21 cellular contexts compared by ENCODE assay signal in genomic region chr11:71542856-71543743, GRCh38. TPM values are rescaled to one million over a fixed set of nuclear protein-coding genes. Genes with fewer than 3 reads are reported as not detected.
A peak's percentile ranks its signal among the peaks of the same experiment; 100 is the strongest.
DNase-seq lines count a peak whose midpoint lies in the region; ATAC-seq, FAIRE-seq and TF ChIP-seq lines count a peak whose summit lies in the region.
"Had no signal": no experiment of that assay in that cellular context is flagged by ENCODE, and none has a peak within 500 bp of the region (broad histone marks: within the 10 kb centered on the region; RNA-seq: fewer than 3 reads in every experiment).

No MANE protein-coding gene starts in this region.

- no TSS peak for BruUV-seq in GM12878 (replicated peaks; lab: Mats Ljungman, UMichigan)

- SMC1A ChIA-PET in GM12878 (lab: Charles Lee; ENCODE audit: uncharacterized antibody, unreplicated experiment), result interaction anchor here (0.9 to 1.0 kb wide), 2 partner anchors 9 to 38 kb away, joined by 3 read pairs; no protein-coding TSS in a partner anchor

- 49 to 52% methylated on average over 15 of the region's 15 CpGs for WGBS in GM23248 (ENCODE audit: low coverage in 1 of 2, low lambda C conversion rate in 2 of 2, missing lambda C conversion rate in 2 of 2), 2 experiments
- WGBS in GM12878 (ENCODE audit: insufficient coverage, insufficient replicate concordance, low lambda C conversion rate, missing lambda C conversion rate), result 24% methylated on average over 15 of the region's 15 CpGs

- no peaks in the 10 kb centered on the region for H3K36me3 ChIP-seq in cardiac muscle cell
- no peaks in the 10 kb centered on the region for H3K36me3 ChIP-seq in GM23248 (ENCODE audit: low read depth)
- H3K36me3 ChIP-seq in GM12878 (ENCODE audit: control insufficient read depth in 2 of 2, insufficient read depth in 2 of 2, low read length in 1 of 2), result no peaks in the 10 kb centered on the region
- H3K36me3 ChIP-seq: esophagus squamous epithelium, Peyer's patch had no signal

- peak; percentile 69 for FAIRE-seq in GM12878 (lab: Jason Lieb, UNC)

- DNase-seq in cardiac muscle cell (ENCODE audit: low read depth in 1 of 2, low spot score in 1 of 2) (peak; percentile 4 to 17), Right ventricle myocardium inferior (ENCODE audit: missing footprints) (no peak), GM23248 (peak; percentile 7), GM12878 (ENCODE audit: low read depth, low spot score) (peak; percentile 17), DMS79 treated with DMSO at 0.1 percent for 48 hours (lab: John Stamatoyannopoulos, UW) (no peak), hepatic stellate cell (ENCODE audit: low spot score) (no peak)
- DNase-seq in stimulated activated naive CD8-positive, alpha-beta T cell treated with anti-CD3 and anti-CD28 coated beads, Interleukin-15, Interleukin-2, amounts not matched to agents 100 U/mL and 50 U/mL, for 24 hours, result peak; percentile 34
- DNase-seq: amygdala; central memory CD4-positive, alpha-beta T cell; effector CD8-positive, alpha-beta T cell; esophagus squamous epithelium; head of caudate nucleus; NCI-H1436; NCI-H2171 treated with DMSO at 0.1 percent for 48 hours; occipital lobe; Peyer's patch; right cardiac atrium; testis had no signal

- H3K9ac ChIP-seq in GM23248, result no peak overlapping the region
- no peak overlapping the region for H3K9ac ChIP-seq in GM12878 (ENCODE audit: control insufficient read depth, insufficient read depth, low read length)

- H2AFZ ChIP-seq in GM23248 (no peak overlapping the region), GM12878 (ENCODE audit: control insufficient read depth, low read depth, low read length) (no peak overlapping the region)

- no peak for TF ChIP-seq RAD21 in GM12878 (IDR thresholded peaks at IDR 0.05; ENCODE audit: insufficient read depth, low read depth, low read length)

- H3K4me2 ChIP-seq in GM23248 (ENCODE audit: unreplicated experiment) (no peak overlapping the region), GM12878 (ENCODE audit: control insufficient read depth, insufficient read depth) (no peak overlapping the region; the same call in 1 of the 2 replicates)

- H3K27me3 ChIP-seq in cardiac muscle cell (no peaks in the 10 kb centered on the region), GM23248 (replicated peaks; ENCODE audit: insufficient read depth) (peaks cover 5% of the 10 kb centered on the region; the same call in 1 of the 2 replicates), GM12878 (replicated peaks in 1 of 2; ENCODE audit: control insufficient read depth in 2 of 2, insufficient read depth in 2 of 2, low read length in 1 of 2) (no peaks in the 10 kb centered on the region)
- H3K27me3 ChIP-seq: Peyer's patch, testis had no signal

- no peaks in the 10 kb centered on the region for H3K9me2 ChIP-seq in GM23248 (ENCODE audit: insufficient read depth)

- TF ChIP-seq EP300 in GM12878 (IDR thresholded peaks at IDR 0.05; ENCODE audit: borderline replicate concordance in 1 of 2, control insufficient read depth in 1 of 2, low read depth in 2 of 2, low read length in 2 of 2), result no peak

- RAD21 ChIA-PET in GM12878 (lab: Charles Lee; ENCODE audit: unreplicated experiment), result interaction anchor here (1.2 kb wide), 1 partner anchor 10 kb away, joined by 4 read pairs; no protein-coding TSS in a partner anchor

- no peaks in the 10 kb centered on the region for H3F3A ChIP-seq in GM23248 (ENCODE audit: insufficient read depth)

- intact Hi-C loops in Right ventricle myocardium inferior (cut with DNase I), result no loop called here
- intact Hi-C loops in GM12878 (cut with micrococcal nuclease; ENCODE audit: unreplicated experiment), result no loop called here

- TF ChIP-seq CTCF in cardiac muscle cell (IDR thresholded peaks at IDR 0.05; ENCODE audit: low read depth, low read length), result no peak
- no peak for TF ChIP-seq CTCF in GM12878 (IDR thresholded peaks at IDR 0.05 in 2 of 3, conservative IDR thresholded peaks at IDR 0.05 in 1 of 3; ENCODE audit: control insufficient read depth in 2 of 3, extremely low read depth in 1 of 3, insufficient read depth in 1 of 3, low read depth in 3 of 3, low read length in 3 of 3)

- H3K9me3 ChIP-seq in cardiac muscle cell (ENCODE audit: low read depth) (no peaks in the 10 kb centered on the region), GM23248 (ENCODE audit: low read depth) (no peaks in the 10 kb centered on the region), GM12878 (replicated peaks; ENCODE audit: control insufficient read depth, insufficient read depth, low read length) (peaks cover 38% of the 10 kb centered on the region)
- H3K9me3 ChIP-seq: esophagus squamous epithelium, Peyer's patch, testis had no signal

- TF ChIP-seq POLR2A in GM12878 (IDR thresholded peaks at IDR 0.05; ENCODE audit: low read depth, low read length), result no peak

- CTCF ChIA-PET in GM12878 (lab: Yijun Ruan, JAX), result interaction anchor here (1.3 kb wide), 1 partner anchor 20 kb away, joined by 3 read pairs; no protein-coding TSS in a partner anchor

- H3K4me3 ChIP-seq in cardiac muscle cell, result no peak overlapping the region
- no peak overlapping the region for H3K4me3 ChIP-seq in GM23248
- no peak overlapping the region for H3K4me3 ChIP-seq in GM12878
- H3K4me3 ChIP-seq: esophagus squamous epithelium, Peyer's patch, testis had no signal

- POLR2A ChIA-PET in GM12878 (lab: Charles Lee), result interaction anchor here (1.3 kb wide), 1 partner anchor 54 kb away, joined by 3 read pairs; no protein-coding TSS in a partner anchor

- no peaks in the 10 kb centered on the region for H4K20me1 ChIP-seq in GM23248 (ENCODE audit: insufficient read depth)
- H4K20me1 ChIP-seq in GM12878 (ENCODE audit: control insufficient read depth, insufficient read depth), result no peaks in the 10 kb centered on the region

- H3K4me1 ChIP-seq in cardiac muscle cell (ENCODE audit: low read depth) (no peaks in the 10 kb centered on the region), GM23248 (ENCODE audit: insufficient read depth) (no peaks in the 10 kb centered on the region), GM12878 (ENCODE audit: control insufficient read depth, insufficient read depth, low read length) (peaks cover 41% of the 10 kb centered on the region)
- H3K4me1 ChIP-seq: esophagus squamous epithelium, Peyer's patch had no signal

- H3K79me2 ChIP-seq in GM23248 (ENCODE audit: insufficient read depth), result no peaks in the 10 kb centered on the region
- H3K79me2 ChIP-seq in GM12878 (ENCODE audit: control insufficient read depth, insufficient read depth, low read length), result no peaks in the 10 kb centered on the region

- in situ Hi-C loops in GM23248 (cut with MboI) (no loop called here), GM12878 (cut with MboI) (no loop called here)

- no peak overlapping the region for H3K27ac ChIP-seq in cardiac muscle cell
- no peak overlapping the region for H3K27ac ChIP-seq in GM23248
- H3K27ac ChIP-seq in GM12878 (ENCODE audit: control insufficient read depth, insufficient read depth), result peak overlapping the region; percentile 27; the same call in 1 of the 2 replicates
- H3K27ac ChIP-seq: esophagus squamous epithelium, Peyer's patch, testis had no signal

- ATAC-seq in Right ventricle myocardium inferior (no peak), GM12878 (peak; percentile 34; the same call in 1 of the 3 replicates), HG02588 (IDR thresholded peaks at IDR 0.05; ENCODE audit: unreplicated experiment) (no peak)
- ATAC-seq in stimulated activated naive CD8-positive, alpha-beta T cell treated with anti-CD3 and anti-CD28 coated beads, Interleukin-15, Interleukin-2, amounts not matched to agents 100 U/mL and 50 U/mL, for 24 hours, result peak; percentile 79
- ATAC-seq: right cardiac atrium had no signal

RNA-seq across cellular contexts. Expression of gene KRTAP5-9, which starts 5.1 kb away (rescaled TPM):
- total RNA-seq in cardiac muscle cell (0.39 TPM in 1 of 2 replicates, not detected in the other), Right ventricle myocardium inferior (not detected), GM12878 (2014; rRNA removed) (not detected in 2 replicates), GM12878 (2014; rRNA removed; fragmentation: Illumina TruSeq; extraction: Trizol) (0.18 TPM in 1 of 2 replicates, not detected in the other), GM12878 (2021) (not detected in 2 replicates)
- polyA plus RNA-seq in cardiac muscle cell (not detected in 2 replicates), GM23248 (2016; fragmentation: Nextera tagmentation; extraction: Ambion mirVana) (not detected in 2 replicates), GM12878 (2011; rRNA removed) (0.13 and 0.20 TPM in 2 replicates), GM12878 (2014; fragmentation: Illumina TruSeq; extraction: Trizol) (0.06 TPM in 1 of 2 replicates, not detected in the other), GM12878 (2014; fragmentation: Nextera tagmentation; extraction: Ambion mirVana) (under 1 TPM in 1 of 2 experiments, not detected in 1; 0.07 TPM), GM12878 (2014; rRNA removed) (0.06 and 0.38 TPM in 2 replicates), GM12878 (2016; fragmentation: Nextera tagmentation; extraction: Ambion mirVana) (under 1 TPM in 1 of 2 experiments, not detected in 1; 0.24 TPM)
- total RNA-seq in GM23248 (2014; rRNA removed; shearing (Covaris generic)), result not detected in 2 replicates
- 0.50 TPM in 1 of 2 replicates, not detected in the other for total RNA-seq in GM12878 (2013; cell fraction: nucleolus; rRNA removed)
- 0.62 TPM for polyA plus RNA-seq in GM12878 (2011; ENCODE audit: low read depth)
- polyA plus RNA-seq in GM12878 (2011; cell fraction: cytosol; rRNA removed), result 0.25 and 0.40 TPM in 2 replicates
- 2.3 and 2.7 TPM in 2 replicates for polyA plus RNA-seq in GM12878 (2011; cell fraction: nucleus; rRNA removed)
- polyA plus RNA-seq in GM12878 (2012), result 0.42 and 0.49 TPM in 2 replicates
- polyA minus RNA-seq in GM12878 (2011; rRNA and poly(A)+ RNA removed), result 0.41 TPM in 1 of 2 replicates, not detected in the other
- polyA minus RNA-seq in GM12878 (2011; cell fraction: cytosol; rRNA and poly(A)+ RNA removed), result not detected in 2 replicates
- polyA minus RNA-seq in GM12878 (2011; cell fraction: nucleus; rRNA and poly(A)+ RNA removed), result 0.38 TPM in 1 of 2 replicates, not detected in the other
- total RNA-seq: esophagus squamous epithelium, HT-29, liver, occipital lobe, right cardiac atrium had no signal
- polyA plus RNA-seq: right cardiac atrium had no signal

RNA-seq across cellular contexts. Expression of gene KRTAP5-8, which starts 5.3 kb away (rescaled TPM):
- total RNA-seq in cardiac muscle cell, result not detected in 2 replicates
- polyA plus RNA-seq in cardiac muscle cell, result not detected in 2 replicates
- total RNA-seq in Right ventricle myocardium inferior, result not detected
- not detected in 2 replicates for total RNA-seq in GM23248 (2014; rRNA removed; shearing (Covaris generic))
- not detected in 2 replicates for polyA plus RNA-seq in GM23248 (2016; fragmentation: Nextera tagmentation; extraction: Ambion mirVana)
- total RNA-seq in GM12878 (2013; cell fraction: nucleolus; rRNA removed), result 0.73 and 1.3 TPM in 2 replicates
- total RNA-seq in GM12878 (2014; rRNA removed), result 0.22 TPM in 1 of 2 replicates, not detected in the other
- not detected in 2 replicates for total RNA-seq in GM12878 (2014; rRNA removed; fragmentation: Illumina TruSeq; extraction: Trizol)
- total RNA-seq in GM12878 (2021), result 0.36 TPM in 1 of 2 replicates, not detected in the other
- not detected for polyA plus RNA-seq in GM12878 (2011; ENCODE audit: low read depth)
- polyA plus RNA-seq in GM12878 (2011; rRNA removed), result 0.10 and 0.15 TPM in 2 replicates
- 0.09 TPM in 1 of 2 replicates, not detected in the other for polyA plus RNA-seq in GM12878 (2011; cell fraction: cytosol; rRNA removed)
- 0.34 and 0.64 TPM in 2 replicates for polyA plus RNA-seq in GM12878 (2011; cell fraction: nucleus; rRNA removed)
- polyA plus RNA-seq in GM12878 (2012), result 0.28 and 0.39 TPM in 2 replicates
- 0.12 and 0.38 TPM in 2 replicates for polyA plus RNA-seq in GM12878 (2014; fragmentation: Illumina TruSeq; extraction: Trizol)
- polyA plus RNA-seq in GM12878 (2014; fragmentation: Nextera tagmentation; extraction: Ambion mirVana), result under 1 TPM in 1 of 2 experiments, not detected in 1; 0.07 TPM
- polyA plus RNA-seq in GM12878 (2014; rRNA removed), result not detected in 2 replicates
- not detected for polyA plus RNA-seq in GM12878 (2016; fragmentation: Nextera tagmentation; extraction: Ambion mirVana)
- 0.41 TPM in 1 of 2 replicates, not detected in the other for polyA minus RNA-seq in GM12878 (2011; rRNA and poly(A)+ RNA removed)
- polyA minus RNA-seq in GM12878 (2011; cell fraction: cytosol; rRNA and poly(A)+ RNA removed), result not detected in 2 replicates
- polyA minus RNA-seq in GM12878 (2011; cell fraction: nucleus; rRNA and poly(A)+ RNA removed), result 0.38 TPM in 1 of 2 replicates, not detected in the other
- total RNA-seq: HT-29, liver, right cardiac atrium had no signal
- polyA plus RNA-seq: liver, right cardiac atrium had no signal

RNA-seq across cellular contexts. Expression of gene KRTAP5-7, which starts 16.0 kb away (rescaled TPM):
- total RNA-seq in cardiac muscle cell (not detected in 2 replicates), Right ventricle myocardium inferior (not detected), GM12878 (2014; rRNA removed) (0.05 TPM in 1 of 2 replicates, not detected in the other), GM12878 (2014; rRNA removed; fragmentation: Illumina TruSeq; extraction: Trizol) (not detected in 2 replicates), GM12878 (2021) (not detected in 2 replicates)
- polyA plus RNA-seq in cardiac muscle cell (0.12 TPM in 1 of 2 replicates, not detected in the other), GM23248 (2016; fragmentation: Nextera tagmentation; extraction: Ambion mirVana) (not detected in 2 replicates), GM12878 (2011; rRNA removed) (0.07 and 0.10 TPM in 2 replicates), GM12878 (2014; fragmentation: Illumina TruSeq; extraction: Trizol) (0.15 and 0.17 TPM in 2 replicates), GM12878 (2014; fragmentation: Nextera tagmentation; extraction: Ambion mirVana) (under 1 TPM in 1 of 2 experiments, not detected in 1; 0.23 TPM), GM12878 (2014; rRNA removed) (0.23 TPM in 1 of 2 replicates, not detected in the other), GM12878 (2016; fragmentation: Nextera tagmentation; extraction: Ambion mirVana) (not detected)
- total RNA-seq in GM23248 (2014; rRNA removed; shearing (Covaris generic)), result not detected in 2 replicates
- total RNA-seq in GM12878 (2013; cell fraction: nucleolus; rRNA removed), result 0.46 and 0.59 TPM in 2 replicates
- not detected for polyA plus RNA-seq in GM12878 (2011; ENCODE audit: low read depth)
- not detected in 2 replicates for polyA plus RNA-seq in GM12878 (2011; cell fraction: cytosol; rRNA removed)
- 0.48 and 0.76 TPM in 2 replicates for polyA plus RNA-seq in GM12878 (2011; cell fraction: nucleus; rRNA removed)
- polyA plus RNA-seq in GM12878 (2012), result 0.07 TPM in 1 of 2 replicates, not detected in the other
- 0.37 and 0.46 TPM in 2 replicates for polyA minus RNA-seq in GM12878 (2011; rRNA and poly(A)+ RNA removed)
- polyA minus RNA-seq in GM12878 (2011; cell fraction: cytosol; rRNA and poly(A)+ RNA removed), result not detected in 2 replicates
- polyA minus RNA-seq in GM12878 (2011; cell fraction: nucleus; rRNA and poly(A)+ RNA removed), result 0.86 TPM in 1 of 2 replicates, not detected in the other
- total RNA-seq: HT-29, occipital lobe, right cardiac atrium had no signal
- polyA plus RNA-seq: liver, right cardiac atrium had no signal

RNA-seq across cellular contexts. Expression of gene KRTAP5-10, which starts 22.3 kb away (rescaled TPM):
- total RNA-seq in cardiac muscle cell (0.14 TPM in 1 of 2 replicates, not detected in the other), Right ventricle myocardium inferior (not detected), GM12878 (2014; rRNA removed) (not detected in 2 replicates), GM12878 (2014; rRNA removed; fragmentation: Illumina TruSeq; extraction: Trizol) (not detected in 2 replicates), GM12878 (2021) (not detected in 2 replicates)
- polyA plus RNA-seq in cardiac muscle cell (0.23 and 0.34 TPM in 2 replicates), GM23248 (2016; fragmentation: Nextera tagmentation; extraction: Ambion mirVana) (not detected in 2 replicates), GM12878 (2011; rRNA removed) (0.10 TPM in 1 of 2 replicates, not detected in the other), GM12878 (2014; fragmentation: Illumina TruSeq; extraction: Trizol) (not detected in 2 replicates), GM12878 (2014; fragmentation: Nextera tagmentation; extraction: Ambion mirVana) (under 1 TPM in 1 of 2 experiments, not detected in 1; 0.06 TPM), GM12878 (2014; rRNA removed) (0.06 TPM in 1 of 2 replicates, not detected in the other), GM12878 (2016; fragmentation: Nextera tagmentation; extraction: Ambion mirVana) (not detected)
- total RNA-seq in GM23248 (2014; rRNA removed; shearing (Covaris generic)), result not detected in 2 replicates
- total RNA-seq in GM12878 (2013; cell fraction: nucleolus; rRNA removed), result 0.48 TPM in 1 of 2 replicates, not detected in the other
- polyA plus RNA-seq in GM12878 (2011; ENCODE audit: low read depth), result not detected
- polyA plus RNA-seq in GM12878 (2011; cell fraction: cytosol; rRNA removed), result 0.05 TPM in 1 of 2 replicates, not detected in the other
- polyA plus RNA-seq in GM12878 (2011; cell fraction: nucleus; rRNA removed), result 0.15 and 0.16 TPM in 2 replicates
- 0.13 TPM in 1 of 2 replicates, not detected in the other for polyA plus RNA-seq in GM12878 (2012)
- not detected in 2 replicates for polyA minus RNA-seq in GM12878 (2011; rRNA and poly(A)+ RNA removed)
- not detected in 2 replicates for polyA minus RNA-seq in GM12878 (2011; cell fraction: cytosol; rRNA and poly(A)+ RNA removed)
- polyA minus RNA-seq in GM12878 (2011; cell fraction: nucleus; rRNA and poly(A)+ RNA removed), result not detected in 2 replicates
- total RNA-seq: esophagus squamous epithelium, HT-29, occipital lobe, Peyer's patch, right cardiac atrium, testis had no signal
- polyA plus RNA-seq: liver, right cardiac atrium had no signal

RNA-seq across cellular contexts. Expression of gene KRTAP5-11, which starts 39.6 kb away (rescaled TPM):
- total RNA-seq in cardiac muscle cell (not detected in 2 replicates), Right ventricle myocardium inferior (not detected), GM12878 (2014; rRNA removed) (not detected in 2 replicates), GM12878 (2014; rRNA removed; fragmentation: Illumina TruSeq; extraction: Trizol) (not detected in 2 replicates), GM12878 (2021) (not detected in 2 replicates)
- polyA plus RNA-seq in cardiac muscle cell (not detected in 2 replicates), GM23248 (2016; fragmentation: Nextera tagmentation; extraction: Ambion mirVana) (not detected in 2 replicates), GM12878 (2011; rRNA removed) (not detected in 2 replicates), GM12878 (2014; fragmentation: Illumina TruSeq; extraction: Trizol) (not detected in 2 replicates), GM12878 (2014; fragmentation: Nextera tagmentation; extraction: Ambion mirVana) (not detected), GM12878 (2014; rRNA removed) (not detected in 2 replicates), GM12878 (2016; fragmentation: Nextera tagmentation; extraction: Ambion mirVana) (not detected)
- total RNA-seq in GM23248 (2014; rRNA removed; shearing (Covaris generic)), result not detected in 2 replicates
- total RNA-seq in GM12878 (2013; cell fraction: nucleolus; rRNA removed), result not detected in 2 replicates
- polyA plus RNA-seq in GM12878 (2011; ENCODE audit: low read depth), result not detected
- not detected in 2 replicates for polyA plus RNA-seq in GM12878 (2011; cell fraction: cytosol; rRNA removed)
- not detected in 2 replicates for polyA plus RNA-seq in GM12878 (2011; cell fraction: nucleus; rRNA removed)
- not detected in 2 replicates for polyA plus RNA-seq in GM12878 (2012)
- not detected in 2 replicates for polyA minus RNA-seq in GM12878 (2011; rRNA and poly(A)+ RNA removed)
- polyA minus RNA-seq in GM12878 (2011; cell fraction: cytosol; rRNA and poly(A)+ RNA removed), result not detected in 2 replicates
- not detected in 2 replicates for polyA minus RNA-seq in GM12878 (2011; cell fraction: nucleus; rRNA and poly(A)+ RNA removed)
- total RNA-seq: esophagus squamous epithelium, HT-29, liver, occipital lobe, Peyer's patch, right cardiac atrium, testis had no signal
- polyA plus RNA-seq: liver, right cardiac atrium had no signal

Comparison
In these comparisons a context has a peak if more than half of its experiments do, and no peak if none do; other contexts are left out.
1. DNase-seq: peak in cardiac muscle cell (2 of 2), GM23248 (single experiment), GM12878 (single experiment) and stimulated activated naive CD8-positive, alpha-beta T cell treated with anti-CD3 and anti-CD28 coated beads, Interleukin-15, Interleukin-2, amounts not matched to agents 100 U/mL and 50 U/mL, for 24 hours (single experiment); none in Right ventricle myocardium inferior (single experiment), DMS79 treated with DMSO at 0.1 percent for 48 hours (single experiment) and hepatic stellate cell (single experiment).
2. ATAC-seq: peak in GM12878 (single experiment) and stimulated activated naive CD8-positive, alpha-beta T cell treated with anti-CD3 and anti-CD28 coated beads, Interleukin-15, Interleukin-2, amounts not matched to agents 100 U/mL and 50 U/mL, for 24 hours (single experiment); none in Right ventricle myocardium inferior (single experiment) and HG02588 (single experiment).